9 cellular contexts compared by ENCODE assay signal in genomic region chr5:9156282-9156681, GRCh38.
DNase-seq lines count a peak whose midpoint lies in the region; ATAC-seq and TF ChIP-seq lines count a peak whose summit lies in the region.
"Had no signal": no experiment of that assay in that cellular context is flagged by ENCODE, and none has a peak within 500 bp of the region (broad histone marks: within the 10 kb centered on the region; RNA-seq: fewer than 3 reads in every experiment).

No MANE protein-coding gene starts in this region.

- H3K9me3 ChIP-seq in OCI-LY1 (ENCODE audit: low read length) (no peaks in the 10 kb centered on the region), psoas muscle (no peaks in the 10 kb centered on the region)

- no peaks in the 10 kb centered on the region for H3K4me1 Mint-ChIP-seq in activated naive CD4-positive, alpha-beta T cell treated with anti-CD3 and anti-CD28 coated beads, Interleukin-2, amount 10 ng/mL, durations not matched to agents 7 days and 5 days

- CTCF ChIA-PET in activated naive CD4-positive, alpha-beta T cell treated with anti-CD3 and anti-CD28 coated beads, Interleukin-2, amount 10 ng/mL, durations not matched to agents 7 days and 5 days (lab: Charles Lee) = no interaction called here

- TF ChIP-seq CTCF in AG09309 (IDR thresholded peaks at IDR 0.05; ENCODE audit: control insufficient read depth, insufficient read depth, low read depth, low read length, missing control alignments) (peak; percentile 77), OCI-LY1 (IDR thresholded peaks at IDR 0.05; ENCODE audit: low read length) (peak; percentile 23; the same call in 1 of the 2 replicates), fibroblast of pulmonary artery (IDR thresholded peaks at IDR 0.05; ENCODE audit: low read length, missing control alignments) (peak; percentile 48), psoas muscle (IDR thresholded peaks at IDR 0.05) (peak; percentile 11), coronary artery (IDR thresholded peaks at IDR 0.05) (no peak)

- H3K27me3 Mint-ChIP-seq in activated naive CD4-positive, alpha-beta T cell treated with anti-CD3 and anti-CD28 coated beads, Interleukin-2, amount 10 ng/mL, durations not matched to agents 7 days and 5 days = no peaks in the 10 kb centered on the region

- no peaks in the 10 kb centered on the region for H3K36me3 Mint-ChIP-seq in activated naive CD4-positive, alpha-beta T cell treated with anti-CD3 and anti-CD28 coated beads, Interleukin-2, amount 10 ng/mL, durations not matched to agents 7 days and 5 days

- ATAC-seq in psoas muscle = peak in 2 of 4 donors; percentile 57 to 69
- ATAC-seq: HCT116 had no signal

- intact Hi-C loops in psoas muscle (cut with DNase I) = no loop called here

- H3K36me3 ChIP-seq in OCI-LY1 (ENCODE audit: insufficient read depth, low read length) (no peaks in the 10 kb centered on the region), psoas muscle (ENCODE audit: insufficient read depth in 1 of 2, low read depth in 1 of 2) (no peaks in the 10 kb centered on the region)

- DNase-seq in AG09309 (ENCODE audit: low read depth) (peak; percentile 54), GM19238 (ENCODE audit: insufficient read length, low spot score) (peak; percentile 4), fibroblast of pulmonary artery (ENCODE audit: low read depth) (peak; percentile 63), psoas muscle (peak; percentile 27 to 72), UCSD-AML1 (lab: John Stamatoyannopoulos, UW; ENCODE audit: unreplicated experiment) (no peak), coronary artery (ENCODE audit: low spot score) (no peak)
- DNase-seq in activated naive CD4-positive, alpha-beta T cell treated with anti-CD3 and anti-CD28 coated beads, Interleukin-2, amount 10 ng/mL, durations not matched to agents 7 days and 5 days = no peak

- H3K4me2 ChIP-seq in OCI-LY1 (ENCODE audit: low read length) = no peak overlapping the region

- no peak overlapping the region for H3K4me3 Mint-ChIP-seq in activated naive CD4-positive, alpha-beta T cell treated with anti-CD3 and anti-CD28 coated beads, Interleukin-2, amount 10 ng/mL, durations not matched to agents 7 days and 5 days

- no peak overlapping the region for H3K27ac ChIP-seq in OCI-LY1 (ENCODE audit: low read depth, low read length, poor library complexity, severe bottlenecking)
- H3K27ac ChIP-seq in psoas muscle = no peak overlapping the region
- H3K27ac ChIP-seq in coronary artery = no peak overlapping the region

- H3K4me1 ChIP-seq in OCI-LY1 (ENCODE audit: insufficient read depth, low read length, severe bottlenecking) (no peaks in the 10 kb centered on the region), psoas muscle (no peaks in the 10 kb centered on the region)

- H3K4me3 ChIP-seq in AG09309 (ENCODE audit: control insufficient read depth, low read depth, low read length) (no peak overlapping the region), OCI-LY1 (ENCODE audit: low read depth, low read length, poor library complexity, severe bottlenecking) (no peak overlapping the region), fibroblast of pulmonary artery (replicated peaks; ENCODE audit: low read depth, low read length) (no peak overlapping the region), psoas muscle (no peak overlapping the region), coronary artery (no peak overlapping the region)

- H3K9me2 ChIP-seq in OCI-LY1 (ENCODE audit: low read depth, low read length) = no peaks in the 10 kb centered on the region

- peaks cover 1% of the 10 kb centered on the region for H3K9me3 Mint-ChIP-seq in activated naive CD4-positive, alpha-beta T cell treated with anti-CD3 and anti-CD28 coated beads, Interleukin-2, amount 10 ng/mL, durations not matched to agents 7 days and 5 days

- H3K27me3 ChIP-seq in OCI-LY1 (ENCODE audit: insufficient read depth, low read length) (no peaks in the 10 kb centered on the region), psoas muscle (ENCODE audit: insufficient read depth in 3 of 3, low read length in 2 of 3) (no peaks in the 10 kb centered on the region)

- H2AFZ ChIP-seq in OCI-LY1 (ENCODE audit: low read length) = no peak overlapping the region

- no peak overlapping the region for H3K27ac Mint-ChIP-seq in activated naive CD4-positive, alpha-beta T cell treated with anti-CD3 and anti-CD28 coated beads, Interleukin-2, amount 10 ng/mL, durations not matched to agents 7 days and 5 days

- no peaks in the 10 kb centered on the region for H3K79me2 ChIP-seq in OCI-LY1 (ENCODE audit: insufficient read depth, low read length)

- WGBS in psoas muscle, 3 donors = 60 to 72% (median 68%) methylated on average over 2 of the region's 2 CpGs

- no peaks in the 10 kb centered on the region for H3F3A ChIP-seq in OCI-LY1 (ENCODE audit: insufficient read depth, low read length)

- H4K20me1 ChIP-seq in OCI-LY1 (ENCODE audit: insufficient read depth, low read length) = no peaks in the 10 kb centered on the region

- no peak overlapping the region for H3K9ac ChIP-seq in OCI-LY1 (ENCODE audit: low read length)

Comparison
In these comparisons a context has a peak if more than half of its experiments do, and no peak if none do; other contexts are left out.
1. DNase-seq: peak in AG09309 (single experiment), GM19238 (single experiment), fibroblast of pulmonary artery (single experiment) and psoas muscle (2 of 2); none in UCSD-AML1 (single experiment), activated naive CD4-positive, alpha-beta T cell treated with anti-CD3 and anti-CD28 coated beads, Interleukin-2, amount 10 ng/mL, durations not matched to agents 7 days and 5 days (single experiment) and coronary artery (single experiment).